In the genomic region with DNA sequence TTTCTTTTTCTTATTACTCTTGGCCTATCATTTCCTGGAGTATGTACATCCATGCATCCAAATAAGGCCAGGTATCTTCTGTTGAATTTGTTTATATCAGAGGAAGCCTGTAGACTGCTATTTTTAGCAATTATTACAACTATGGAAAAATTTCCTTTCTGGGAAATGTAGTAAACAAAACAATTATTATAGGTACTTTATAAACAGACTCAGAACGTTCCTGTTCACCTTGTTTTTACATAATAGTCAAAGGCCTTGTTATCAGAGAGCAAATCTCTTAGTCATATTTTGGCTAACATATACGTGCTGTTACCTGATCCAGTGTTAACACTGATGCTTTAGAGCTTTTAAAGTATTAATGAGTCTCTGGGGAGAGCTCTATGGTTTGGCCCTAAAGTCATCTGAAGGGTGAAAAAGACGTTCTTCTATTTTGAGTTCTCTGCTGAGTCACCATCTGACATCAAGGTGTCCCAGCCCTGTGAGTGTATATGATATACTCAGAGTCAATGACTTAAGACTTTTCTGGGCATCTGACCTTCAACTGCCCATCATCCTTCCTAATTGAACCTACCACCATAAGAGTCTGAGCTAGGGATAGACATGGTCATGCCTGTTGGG, we compare ENCODE assay signal across 10 cellular contexts. TPM values are rescaled to one million over a fixed set of nuclear protein-coding genes. Genes with fewer than 3 reads are reported as not detected.
DNase-seq lines count a peak whose midpoint lies in the region; ATAC-seq, FAIRE-seq and TF ChIP-seq lines count a peak whose summit lies in the region.
"Had no signal": no experiment of that assay in that cellular context is flagged by ENCODE, and none has a peak within 500 bp of the region (broad histone marks: within the 10 kb centered on the region; RNA-seq: fewer than 3 reads in every experiment).

No MANE protein-coding gene starts in this region.

- no peak for FAIRE-seq in GM12878 (lab: Jason Lieb, UNC)

- TF ChIP-seq EP300 in GM12878 (IDR thresholded peaks at IDR 0.05; ENCODE audit: borderline replicate concordance in 1 of 2, control insufficient read depth in 1 of 2, low read depth in 2 of 2, low read length in 2 of 2): peak in 1 of 2 experiments; percentile 37; a peak in 1 of 4 replicates

- no peaks in the 10 kb centered on the region for H3K36me3 Mint-ChIP-seq in endothelial cell (ENCODE audit: low read depth, unreplicated experiment)

- TF ChIP-seq POLR2A in GM18505 (IDR thresholded peaks at IDR 0.05; ENCODE audit: borderline replicate concordance, extremely low read depth, insufficient read depth, insufficient read length) (no peak), GM12878 (IDR thresholded peaks at IDR 0.05; ENCODE audit: low read depth, low read length) (no peak)

- no peak overlapping the region for H2AFZ ChIP-seq in GM12878 (ENCODE audit: control insufficient read depth, low read depth, low read length)

- H3K4me3 ChIP-seq in GM12878: no peak overlapping the region

- peak; percentile 70 for ATAC-seq in GM18505 (IDR thresholded peaks at IDR 0.05; ENCODE audit: unreplicated experiment)
- peak; percentile 50 for ATAC-seq in GM12878
- ATAC-seq in omental fat pad (ENCODE audit: low FRiP score): peak; percentile 41
- no peak for ATAC-seq in GM18858 (IDR thresholded peaks at IDR 0.05; ENCODE audit: unreplicated experiment)

- H3K4me2 ChIP-seq in GM12878 (ENCODE audit: control insufficient read depth, insufficient read depth): no peak overlapping the region
- H3K4me2 ChIP-seq: KMS-11 had no signal

- H3K27me3 ChIP-seq in GM12878 (replicated peaks in 1 of 2; ENCODE audit: control insufficient read depth in 2 of 2, insufficient read depth in 2 of 2, low read length in 1 of 2): no peaks in the 10 kb centered on the region

- SMC1A ChIA-PET in GM12878 (lab: Charles Lee; ENCODE audit: uncharacterized antibody, unreplicated experiment): interaction anchor here (1.2 to 1.6 kb wide), 3 partner anchors 9 to 22 kb away, joined by 3 to 5 read pairs (median 3); no protein-coding TSS in a partner anchor

- H3K4me1 ChIP-seq in GM12878 (ENCODE audit: control insufficient read depth, insufficient read depth, low read length): no peaks in the 10 kb centered on the region

- peaks cover 5% of the 10 kb centered on the region for H3K4me1 Mint-ChIP-seq in endothelial cell (ENCODE audit: unreplicated experiment)

- BruUV-seq in GM12878 (replicated peaks; lab: Mats Ljungman, UMichigan): no TSS peak

- 7% methylated on average over 3 of the region's 3 CpGs for WGBS in GM12878 (ENCODE audit: insufficient coverage, insufficient replicate concordance, low lambda C conversion rate, missing lambda C conversion rate)

- RAD21 ChIA-PET in GM12878 (lab: Charles Lee; ENCODE audit: unreplicated experiment): no interaction called here

- POLR2A ChIA-PET in GM12878 (lab: Charles Lee): no interaction called here

- no peak overlapping the region for H3K27ac Mint-ChIP-seq in endothelial cell (ENCODE audit: unreplicated experiment)
- H3K27ac Mint-ChIP-seq: stimulated activated naive CD8-positive, alpha-beta T cell treated with anti-CD3 and anti-CD28 coated beads, Interleukin-15, Interleukin-2, amounts not matched to agents 100 ng/mL and 50 ng/mL, for 24 hours had no signal

- peaks cover 2% of the 10 kb centered on the region; the same call in 2 of the 3 replicates for H3K9me3 ChIP-seq in GM12878 (replicated peaks; ENCODE audit: control insufficient read depth, insufficient read depth, low read length)

- no peak overlapping the region for H3K4me3 Mint-ChIP-seq in endothelial cell (ENCODE audit: unreplicated experiment)
- H3K4me3 Mint-ChIP-seq: stimulated activated naive CD8-positive, alpha-beta T cell treated with anti-CD3 and anti-CD28 coated beads, Interleukin-15, Interleukin-2, amounts not matched to agents 100 ng/mL and 50 ng/mL, for 24 hours had no signal

- no peaks in the 10 kb centered on the region for H3K79me2 ChIP-seq in GM12878 (ENCODE audit: control insufficient read depth, insufficient read depth, low read length)

- no peaks in the 10 kb centered on the region for H4K20me1 ChIP-seq in GM12878 (ENCODE audit: control insufficient read depth, insufficient read depth)

- H3K36me3 ChIP-seq in GM12878 (ENCODE audit: control insufficient read depth in 2 of 2, insufficient read depth in 2 of 2, low read length in 1 of 2): no peaks in the 10 kb centered on the region

- H3K9ac ChIP-seq in GM12878 (ENCODE audit: control insufficient read depth, insufficient read depth, low read length): no peak overlapping the region
- H3K9ac ChIP-seq: KMS-11 had no signal

- H3K27me3 Mint-ChIP-seq in endothelial cell (ENCODE audit: unreplicated experiment): no peaks in the 10 kb centered on the region
- H3K27me3 Mint-ChIP-seq: stimulated activated naive CD8-positive, alpha-beta T cell treated with anti-CD3 and anti-CD28 coated beads, Interleukin-15, Interleukin-2, amounts not matched to agents 100 ng/mL and 50 ng/mL, for 24 hours had no signal

- H3K9me3 Mint-ChIP-seq in endothelial cell (ENCODE audit: unreplicated experiment): no peaks in the 10 kb centered on the region

- TF ChIP-seq CTCF in GM12878 (IDR thresholded peaks at IDR 0.05 in 2 of 3, conservative IDR thresholded peaks at IDR 0.05 in 1 of 3; ENCODE audit: control insufficient read depth in 2 of 3, extremely low read depth in 1 of 3, insufficient read depth in 1 of 3, low read depth in 3 of 3, low read length in 3 of 3) (no peak), omental fat pad (IDR thresholded peaks at IDR 0.05) (no peak), endothelial cell (IDR thresholded peaks at IDR 0.05; ENCODE audit: unreplicated experiment) (no peak)

- in situ Hi-C loops in GM12878 (cut with MboI): no loop called here

- DNase-seq in HT1080 (ENCODE audit: low read depth) (peak; percentile 60), GM12878 (ENCODE audit: low read depth, low spot score) (no peak), omental fat pad (ENCODE audit: low spot score) (no peak), anterior cingulate cortex (lab: John Stamatoyannopoulos, UW) (no peak), endothelial cell (ENCODE audit: low spot score) (no peak)
- DNase-seq in stimulated activated CD4-positive, alpha-beta T cell treated with anti-CD3 and anti-CD28 coated beads, Interleukin-2, amount 100 ng/mL, for 24 hours: no peak

- no peak overlapping the region for H3K27ac ChIP-seq in GM12878 (ENCODE audit: control insufficient read depth, insufficient read depth)
- H3K27ac ChIP-seq: KMS-11 had no signal

- intact Hi-C loops in GM12878 (cut with micrococcal nuclease; ENCODE audit: unreplicated experiment): no loop called here

- CTCF ChIA-PET in GM12878 (lab: Yijun Ruan, JAX): interaction anchor here (0.6 kb wide), 1 partner anchor 37 kb away, joined by 5 read pairs; no protein-coding TSS in a partner anchor

- no peak for TF ChIP-seq RAD21 in GM12878 (IDR thresholded peaks at IDR 0.05; ENCODE audit: insufficient read depth, low read depth, low read length)

TF ChIP-seq in GM12878, 131 proteins besides CTCF, POLR2A, EP300 and RAD21 (continues in another document):
- no peak for TF ChIP-seq RELA (IDR thresholded peaks at IDR 0.05; ENCODE audit: borderline replicate concordance, partially characterized antibody)

RNA-seq across cellular contexts. Expression of a gene that starts 7.3 kb away (rescaled TPM):
- not detected in 2 replicates for total RNA-seq in HT1080 (2014; rRNA removed; shearing (Covaris generic))
- not detected in 2 replicates for polyA plus RNA-seq in HT1080 (2015; cell fraction: cytosol; rRNA removed)
- not detected in 2 replicates for polyA plus RNA-seq in HT1080 (2015; cell fraction: nucleus; rRNA removed)
- total RNA-seq in GM12878 (2013; cell fraction: nucleolus; rRNA removed): not detected in 2 replicates
- total RNA-seq in GM12878 (2014; rRNA removed) (not detected in 2 replicates), GM12878 (2014; rRNA removed; fragmentation: Illumina TruSeq; extraction: Trizol) (not detected in 2 replicates), GM12878 (2021) (0.74 and 1.1 TPM in 2 replicates), omental fat pad (1,000 to 10,000 TPM in 1 of 4 donors, 100 to 1,000 TPM in 3; 438 to 1,726 (median 559) TPM), endothelial cell (ENCODE audit: unreplicated experiment) (3.3 TPM)
- polyA plus RNA-seq in GM12878 (2011; ENCODE audit: low read depth): not detected
- polyA plus RNA-seq in GM12878 (2011; rRNA removed) (0.07 and 0.10 TPM in 2 replicates), GM12878 (2014; fragmentation: Illumina TruSeq; extraction: Trizol) (not detected in 2 replicates), GM12878 (2014; fragmentation: Nextera tagmentation; extraction: Ambion mirVana) (not detected), GM12878 (2014; rRNA removed) (not detected in 2 replicates), GM12878 (2016; fragmentation: Nextera tagmentation; extraction: Ambion mirVana) (not detected)
- polyA plus RNA-seq in GM12878 (2011; cell fraction: cytosol; rRNA removed): not detected in 2 replicates
- 0.07 TPM in 1 of 2 replicates, not detected in the other for polyA plus RNA-seq in GM12878 (2011; cell fraction: nucleus; rRNA removed)
- not detected in 2 replicates for polyA plus RNA-seq in GM12878 (2012)
- polyA minus RNA-seq in GM12878 (2011; rRNA and poly(A)+ RNA removed): not detected in 2 replicates
- polyA minus RNA-seq in GM12878 (2011; cell fraction: cytosol; rRNA and poly(A)+ RNA removed): not detected in 2 replicates
- not detected in 2 replicates for polyA minus RNA-seq in GM12878 (2011; cell fraction: nucleus; rRNA and poly(A)+ RNA removed)

Comparison
In these comparisons a context has a peak if more than half of its experiments do, and no peak if none do; other contexts are left out.
1. RNA of a gene that starts 7.3 kb away (total RNA-seq): 438 to 1,726 TPM in omental fat pad; 3.3 TPM in endothelial cell (single experiment), not detected in HT1080 and 0.74 to 1.1 TPM in GM12878; every median in the first group is over 100 times any median in the second.